In the genomic region with DNA sequence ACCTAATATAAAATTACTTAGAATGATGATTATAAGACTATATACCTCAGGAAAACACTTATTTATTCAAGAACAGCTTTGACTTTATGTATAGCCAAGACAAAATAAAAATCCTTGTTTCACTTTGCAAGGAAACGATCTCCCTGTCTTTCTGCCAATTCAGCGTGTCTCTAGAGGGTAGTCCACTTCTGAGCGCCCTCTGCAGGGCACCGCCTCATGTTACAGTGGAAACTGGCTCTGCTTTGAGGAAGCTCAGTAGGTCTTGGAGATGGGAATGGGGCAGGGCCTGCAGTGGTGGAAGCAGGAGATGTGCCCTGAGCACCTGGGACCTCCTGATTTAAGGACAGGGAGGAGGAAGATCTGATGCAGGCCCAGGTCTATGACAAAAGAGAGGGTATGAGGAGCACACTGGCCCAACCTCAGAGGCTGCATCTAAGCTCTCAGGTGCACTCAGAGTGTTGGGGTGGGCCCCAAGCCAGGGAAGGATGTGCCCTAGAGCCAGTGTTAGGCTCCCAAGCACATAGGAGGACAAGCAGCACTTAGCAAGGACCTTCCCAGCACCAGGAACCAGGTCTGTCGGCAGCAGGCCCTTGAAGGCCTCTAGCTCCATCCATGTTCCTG, we compare ENCODE assay signal across 7 cellular contexts.
DNase-seq lines count a peak whose midpoint lies in the region; ATAC-seq, FAIRE-seq and TF ChIP-seq lines count a peak whose summit lies in the region.

No MANE protein-coding gene starts in this region.

- CTCF ChIA-PET in GM12878 (lab: Yijun Ruan, JAX): interaction anchor here (0.9 to 2.4 kb wide), 8 partner anchors 11 to 1183 kb away, joined by 3 to 13 read pairs (median 4); no protein-coding TSS in a partner anchor

- TF ChIP-seq CTCF in GM13976 (IDR thresholded peaks at IDR 0.05; ENCODE audit: borderline replicate concordance, control extremely low read depth, extremely low read depth, insufficient read depth, missing control alignments): peak; percentile 10
- peak; percentile 16 to 39 (median 28); a peak in 3 of 6 replicates for TF ChIP-seq CTCF in GM12878 (IDR thresholded peaks at IDR 0.05 in 2 of 3, conservative IDR thresholded peaks at IDR 0.05 in 1 of 3; ENCODE audit: control insufficient read depth in 2 of 3, extremely low read depth in 1 of 3, insufficient read depth in 1 of 3, low read depth in 3 of 3, low read length in 3 of 3)
- TF ChIP-seq CTCF in lung (IDR thresholded peaks at IDR 0.05; ENCODE audit: control extremely low read depth, extremely low read depth): peak; percentile 15

- TF ChIP-seq RAD21 in GM12878 (IDR thresholded peaks at IDR 0.05; ENCODE audit: insufficient read depth, low read depth, low read length): no peak

- no peak for TF ChIP-seq EP300 in GM12878 (IDR thresholded peaks at IDR 0.05; ENCODE audit: borderline replicate concordance in 1 of 2, control insufficient read depth in 1 of 2, low read depth in 2 of 2, low read length in 2 of 2)

- 29% methylated on average over 5 of the region's 5 CpGs for WGBS in GM12878 (ENCODE audit: insufficient coverage, insufficient replicate concordance, low lambda C conversion rate, missing lambda C conversion rate)
- WGBS in lung, 2 donors: 55 to 72% methylated on average over 5 of the region's 5 CpGs

- H3K4me2 ChIP-seq in GM12878 (ENCODE audit: control insufficient read depth, insufficient read depth): no peak overlapping the region

- no peaks in the 10 kb centered on the region for H4K20me1 ChIP-seq in GM12878 (ENCODE audit: control insufficient read depth, insufficient read depth)

- no peaks in the 10 kb centered on the region for H3K27me3 ChIP-seq in GM12878 (replicated peaks in 1 of 2; ENCODE audit: control insufficient read depth in 2 of 2, insufficient read depth in 2 of 2, low read length in 1 of 2)
- no peaks in the 10 kb centered on the region for H3K27me3 ChIP-seq in lung (ENCODE audit: control insufficient read depth, insufficient read depth)

- DNase-seq in GM13976 (ENCODE audit: low spot score) (no peak), NCI-H1694 treated with DMSO at 0.1 percent for 48 hours (lab: John Stamatoyannopoulos, UW) (peak; percentile 56), GM12878 (ENCODE audit: low read depth, low spot score) (no peak), lung (ENCODE audit: low spot score) (peak; percentile 67)
- DNase-seq in activated CD4-positive, alpha-beta T cell treated with anti-CD3 and anti-CD28 coated beads for 1 hour: no peak

- H3K36me3 ChIP-seq in GM12878 (ENCODE audit: control insufficient read depth in 2 of 2, insufficient read depth in 2 of 2, low read length in 1 of 2): no peaks in the 10 kb centered on the region
- H3K36me3 ChIP-seq in lung (ENCODE audit: control insufficient read depth in 2 of 2, insufficient read depth in 2 of 2, low read length in 2 of 2): no peaks in the 10 kb centered on the region

- no peak overlapping the region for H3K9ac ChIP-seq in GM12878 (ENCODE audit: control insufficient read depth, insufficient read depth, low read length)

- H3K4me1 ChIP-seq in GM12878 (ENCODE audit: control insufficient read depth, insufficient read depth, low read length) (no peaks in the 10 kb centered on the region), lung (ENCODE audit: control insufficient read depth in 2 of 2, insufficient read depth in 2 of 2, low read length in 2 of 2) (peaks cover 0 to 2% of the 10 kb centered on the region in 2 donors)

- no peak overlapping the region for H3K4me3 ChIP-seq in GM12878
- H3K4me3 ChIP-seq in lung: no peak overlapping the region

- BruUV-seq in GM12878 (replicated peaks; lab: Mats Ljungman, UMichigan): no TSS peak

- TF ChIP-seq POLR2A in GM12878 (IDR thresholded peaks at IDR 0.05; ENCODE audit: low read depth, low read length): no peak

- H3K9me3 ChIP-seq in GM12878 (replicated peaks; ENCODE audit: control insufficient read depth, insufficient read depth, low read length) (no peaks in the 10 kb centered on the region), lung (ENCODE audit: control insufficient read depth in 2 of 2, insufficient read depth in 1 of 2, low read length in 1 of 2) (no peaks in the 10 kb centered on the region)

- H2AFZ ChIP-seq in GM12878 (ENCODE audit: control insufficient read depth, low read depth, low read length): no peak overlapping the region

- H3K79me2 ChIP-seq in GM12878 (ENCODE audit: control insufficient read depth, insufficient read depth, low read length): no peaks in the 10 kb centered on the region

- SMC1A ChIA-PET in GM12878 (lab: Charles Lee; ENCODE audit: uncharacterized antibody, unreplicated experiment): interaction anchor here (1.2 to 1.8 kb wide), 4 partner anchors 14 to 1199 kb away, joined by 3 to 5 read pairs (median 4); no protein-coding TSS in a partner anchor

- POLR2A ChIA-PET in GM12878 (lab: Charles Lee): no interaction called here

- H3K27ac ChIP-seq in GM12878 (ENCODE audit: control insufficient read depth, insufficient read depth) (no peak overlapping the region), lung (ENCODE audit: low read depth in 1 of 2, low read length in 1 of 2) (no peak overlapping the region)

- in situ Hi-C loops in GM13976 (cut with MboI; ENCODE audit: low sequenced_read_pairs, unreplicated experiment): no loop called here
- in situ Hi-C loops in GM12878 (cut with MboI): no loop called here

- intact Hi-C loops in GM12878 (cut with micrococcal nuclease; ENCODE audit: unreplicated experiment): no loop called here

- no peak for FAIRE-seq in GM12878 (lab: Jason Lieb, UNC)

- ATAC-seq in GM12878 (no peak), lung (ENCODE audit: insufficient read depth, low FRiP score) (peak; percentile 79), GM21515 (IDR thresholded peaks at IDR 0.05; ENCODE audit: unreplicated experiment) (no peak), HG03378 (IDR thresholded peaks at IDR 0.05; ENCODE audit: unreplicated experiment) (no peak)

- RAD21 ChIA-PET in GM12878 (lab: Charles Lee; ENCODE audit: unreplicated experiment): interaction anchor here (1.0 to 1.3 kb wide), 2 partner anchors 12 to 79 kb away, joined by 3 read pairs; no protein-coding TSS in a partner anchor

TF ChIP-seq in GM12878, 131 proteins besides CTCF, POLR2A, EP300 and RAD21:
- no peak for TF ChIP-seq SREBF2 (IDR thresholded peaks at IDR 0.05; ENCODE audit: low read length)
- TF ChIP-seq SMAD1 (IDR thresholded peaks at IDR 0.05; ENCODE audit: low read depth, partially characterized antibody): no peak
- TF ChIP-seq ESRRA (IDR thresholded peaks at IDR 0.05; ENCODE audit: low read length): no peak
- no peak for TF ChIP-seq MYB (IDR thresholded peaks at IDR 0.05; ENCODE audit: borderline replicate concordance, low read depth, low read length)
- TF ChIP-seq CHD1 (IDR thresholded peaks at IDR 0.05; ENCODE audit: low read depth, low read length): no peak
- no peak for TF ChIP-seq NBN (IDR thresholded peaks at IDR 0.05)
- no peak for TF ChIP-seq ZSCAN29 (IDR thresholded peaks at IDR 0.05)
- TF ChIP-seq RAD51 (IDR thresholded peaks at IDR 0.05): no peak
- no peak for TF ChIP-seq RELB (IDR thresholded peaks at IDR 0.05; ENCODE audit: low read depth)

Comparison
In these comparisons a context has a peak if more than half of its experiments do, and no peak if none do; other contexts are left out.
1. DNase-seq: peak in NCI-H1694 treated with DMSO at 0.1 percent for 48 hours (single experiment) and lung (single experiment); none in GM13976 (single experiment), GM12878 (single experiment) and activated CD4-positive, alpha-beta T cell treated with anti-CD3 and anti-CD28 coated beads for 1 hour (single experiment).
2. Peak in every context shown above with its lines, with median percentiles within 50 percentile points of each other: CTCF ChIP-seq.